1 cellular context compared by ENCODE assay signal in genomic region chr1:198151688-198152087, GRCh38.
TF ChIP-seq lines count a peak whose summit lies in the region.

No MANE protein-coding gene starts in this region.

TF ChIP-seq in IMR-90, 13 proteins besides CTCF, POLR2A, EP300 and RAD21:
- no peak for TF ChIP-seq CHD1 (IDR thresholded peaks at IDR 0.05; ENCODE audit: low read depth, low read length)
- TF ChIP-seq, protein P1, sequence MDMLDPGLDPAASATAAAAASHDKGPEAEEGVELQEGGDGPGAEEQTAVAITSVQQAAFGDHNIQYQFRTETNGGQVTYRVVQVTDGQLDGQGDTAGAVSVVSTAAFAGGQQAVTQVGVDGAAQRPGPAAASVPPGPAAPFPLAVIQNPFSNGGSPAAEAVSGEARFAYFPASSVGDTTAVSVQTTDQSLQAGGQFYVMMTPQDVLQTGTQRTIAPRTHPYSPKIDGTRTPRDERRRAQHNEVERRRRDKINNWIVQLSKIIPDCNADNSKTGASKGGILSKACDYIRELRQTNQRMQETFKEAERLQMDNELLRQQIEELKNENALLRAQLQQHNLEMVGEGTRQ (IDR thresholded peaks at IDR 0.05; ENCODE audit: low read depth, low read length): no peak
- TF ChIP-seq BHLHE40 (IDR thresholded peaks at IDR 0.05; ENCODE audit: low read depth, low read length): no peak
- TF ChIP-seq MAZ (IDR thresholded peaks at IDR 0.05; ENCODE audit: borderline replicate concordance, low read depth, low read length): no peak
- TF ChIP-seq NFE2L2 (IDR thresholded peaks at IDR 0.05; ENCODE audit: low read depth, low read length): no peak
- no peak for TF ChIP-seq RFX5 (IDR thresholded peaks at IDR 0.05; ENCODE audit: low read depth, low read length)
- TF ChIP-seq MAFK (IDR thresholded peaks at IDR 0.05; ENCODE audit: low read depth, low read length): no peak
- no peak for TF ChIP-seq MXI1 (IDR thresholded peaks at IDR 0.05; ENCODE audit: borderline replicate concordance, low read depth, low read length)
- TF ChIP-seq RCOR1 (IDR thresholded peaks at IDR 0.05; ENCODE audit: insufficient replicate concordance, low read length): no peak
- no peak for TF ChIP-seq SMC3 (IDR thresholded peaks at IDR 0.05; ENCODE audit: low read depth, low read length)
- no peak for TF ChIP-seq CEBPB (IDR thresholded peaks at IDR 0.05; ENCODE audit: low read depth, low read length)
- TF ChIP-seq ELK1 (IDR thresholded peaks at IDR 0.05; ENCODE audit: borderline replicate concordance, low read depth, low read length): no peak
- TF ChIP-seq FOS (IDR thresholded peaks at IDR 0.05; ENCODE audit: low read depth, low read length): no peak
TF ChIP-seq in IMR-90: peak in this region for 0.
